ENCODE assay signal across 1 cellular context in the genomic region with DNA sequence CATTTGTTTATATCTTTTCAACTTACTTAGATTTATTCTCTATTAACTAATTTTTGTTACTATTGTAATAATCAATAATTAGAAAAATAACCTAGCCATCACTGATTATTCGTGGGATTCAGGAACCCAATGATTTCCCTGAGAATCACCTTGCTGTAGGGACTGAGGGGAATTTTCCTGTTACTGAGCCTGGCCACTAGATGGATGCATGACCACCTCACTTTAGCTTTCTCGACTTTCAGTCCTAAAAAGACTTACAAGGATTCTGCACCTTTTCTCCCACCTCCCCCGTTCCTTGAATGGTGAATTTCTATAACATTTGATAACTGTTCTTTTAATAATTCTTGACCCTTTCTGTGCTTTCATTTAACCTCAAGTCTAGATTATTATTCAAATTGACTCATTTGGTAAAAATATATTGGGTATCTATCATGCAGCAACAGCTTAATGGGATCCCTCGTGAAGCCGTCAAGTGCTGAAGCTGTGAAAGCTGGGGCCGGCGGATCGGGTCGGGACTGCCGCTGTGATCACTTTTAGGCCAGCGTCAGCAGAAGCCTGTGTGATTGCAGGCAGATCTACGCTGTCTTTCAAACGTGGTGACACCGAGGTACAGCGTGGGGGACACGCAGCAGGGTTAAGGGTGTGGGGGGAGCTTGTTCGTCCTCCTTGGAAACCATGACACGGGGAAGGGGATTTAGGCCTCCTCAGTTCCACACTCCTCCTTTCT.
TF ChIP-seq lines count a peak whose summit lies in the region.

No MANE protein-coding gene starts in this region.

TF ChIP-seq in K562, 482 proteins besides CTCF, POLR2A, EP300 and RAD21:
- no peak for TF ChIP-seq NFE2L1 (tag; IDR thresholded peaks at IDR 0.05; ENCODE audit: borderline replicate concordance, low read depth)
- 0 out of 2 replicates have a peak, but pooled peaks have one; percentile 6 for TF ChIP-seq SMC3 (conservative IDR thresholded peaks at IDR 0.05; ENCODE audit: insufficient read depth, low read depth, low read length)
